ENCODE assay signal across 9 cellular contexts in genomic region chr2:79511320-79511951, GRCh38. TPM values are rescaled to one million over a fixed set of nuclear protein-coding genes. Genes with fewer than 3 reads are reported as not detected.
A peak's percentile ranks its signal among the peaks of the same experiment; 100 is the strongest.
DNase-seq lines count a peak whose midpoint lies in the region; ATAC-seq and TF ChIP-seq lines count a peak whose summit lies in the region.
"Had no signal": no experiment of that assay in that cellular context is flagged by ENCODE, and none has a peak within 500 bp of the region (broad histone marks: within the 10 kb centered on the region; RNA-seq: fewer than 3 reads in every experiment).

No MANE protein-coding gene starts in this region.

- no peak for TF ChIP-seq POLR2A in GM18505 (IDR thresholded peaks at IDR 0.05; ENCODE audit: borderline replicate concordance, extremely low read depth, insufficient read depth, insufficient read length)

- no peak for ATAC-seq in HG02852 (IDR thresholded peaks at IDR 0.05; ENCODE audit: unreplicated experiment)
- no peak for ATAC-seq in GM21390 (IDR thresholded peaks at IDR 0.05; ENCODE audit: unreplicated experiment)
- ATAC-seq in GM18505 (IDR thresholded peaks at IDR 0.05; ENCODE audit: unreplicated experiment): no peak

- DNase-seq in ELF-1 (ENCODE audit: low read depth, low spot score) (peak; percentile 70), M059J (ENCODE audit: low read depth) (peak; percentile 2), dermis blood vessel endothelial cell (peak; percentile 42), midbrain (lab: John Stamatoyannopoulos, UW) (peak; percentile 24), NCI-H128 (lab: John Stamatoyannopoulos, UW; ENCODE audit: unreplicated experiment) (no peak)

RNA-seq across cellular contexts. Expression of gene CTNNA2, which starts 1.4 kb away (rescaled TPM):
- 0.02 TPM in 1 of 2 replicates, not detected in the other for total RNA-seq in M059J (2014; rRNA removed; shearing (Covaris generic))
- total RNA-seq in dermis blood vessel endothelial cell: not detected in 2 replicates
- total RNA-seq: lower leg skin had no signal
